ENCODE assay signal across 10 cellular contexts in genomic region chr7:122628651-122629411, GRCh38.
"Had no signal": no experiment of that assay in that cellular context is flagged by ENCODE, and none has a peak within 500 bp of the region (broad histone marks: within the 10 kb centered on the region; RNA-seq: fewer than 3 reads in every experiment).

No MANE protein-coding gene starts in this region.

- H3K9me3 ChIP-seq: colonic mucosa, left lung, stomach had no signal

- H3K4me1 ChIP-seq: colonic mucosa, left lung, stomach had no signal

- H3K27ac ChIP-seq: colonic mucosa, left lung, stomach had no signal

- DNase-seq: activated CD4-positive, alpha-beta T cell treated with anti-CD3 and anti-CD28 coated beads for 36 hours; activated CD8-positive, alpha-beta memory T cell treated with anti-CD3 and anti-CD28 coated beads, Interleukin-2, amount 50 U/mL, for 4 hours; activated CD8-positive, alpha-beta T cell treated with anti-CD3 and anti-CD28 coated beads for 36 hours; activated naive CD4-positive, alpha-beta T cell; colonic mucosa; effector CD4-positive, alpha-beta T cell; left lung; occipital lobe; stomach had no signal

- H3K36me3 ChIP-seq: colonic mucosa, left lung, stomach had no signal

- ATAC-seq: activated CD4-positive, alpha-beta T cell treated with anti-CD3 and anti-CD28 coated beads for 36 hours; activated CD8-positive, alpha-beta T cell treated with anti-CD3 and anti-CD28 coated beads for 36 hours; left lung; natural killer cell treated with Interleukin-12 subunit alpha and Interleukin-12 subunit beta and Interleukin-15 and Interleukin-18, amount 100 ng/mL, for 72 hours had no signal

- H3K27me3 ChIP-seq: colonic mucosa, left lung, stomach had no signal

- H3K4me3 ChIP-seq: colonic mucosa, left lung, stomach had no signal
